Comparison of ENCODE assay signal across 9 cellular contexts in the genomic region with DNA sequence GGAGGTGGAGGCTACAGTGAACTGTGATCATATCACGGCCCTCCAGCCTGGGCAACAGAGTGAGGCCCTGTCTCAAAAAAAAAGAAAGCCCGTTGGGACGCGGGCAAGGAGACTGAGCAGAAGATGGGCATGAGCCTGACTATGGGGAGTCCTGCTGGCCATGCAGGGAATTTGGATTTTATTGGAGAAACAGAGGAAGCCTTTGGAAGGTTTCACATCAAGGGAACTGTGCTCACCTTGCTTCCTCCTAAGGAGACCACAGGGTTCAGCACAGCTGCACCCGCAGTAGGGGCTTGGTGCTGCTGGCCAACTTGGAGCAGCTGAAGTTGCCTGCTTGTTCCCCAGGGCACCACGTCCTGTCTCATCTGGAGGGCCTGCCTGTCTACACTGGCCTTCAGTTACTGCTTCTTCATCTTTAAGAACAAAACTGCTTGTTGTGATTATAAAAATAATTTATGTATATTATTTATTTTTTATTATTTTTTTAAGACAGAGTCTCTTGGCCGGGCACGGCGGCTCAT. TPM values are rescaled to one million over a fixed set of nuclear protein-coding genes. Genes with fewer than 3 reads are reported as not detected.
DNase-seq lines count a peak whose midpoint lies in the region; ATAC-seq and TF ChIP-seq lines count a peak whose summit lies in the region.
"Had no signal": no experiment of that assay in that cellular context is flagged by ENCODE, and none has a peak within 500 bp of the region (broad histone marks: within the 10 kb centered on the region; RNA-seq: fewer than 3 reads in every experiment).

No MANE protein-coding gene starts in this region.

- no peak overlapping the region for H2AFZ ChIP-seq in OCI-LY3 (ENCODE audit: low read depth, low read length)

- no peak for TF ChIP-seq EP300 in esophagus muscularis mucosa (IDR thresholded peaks at IDR 0.05)

- H4K8ac ChIP-seq in mesendoderm (ENCODE audit: low read depth, low read length) = no peak overlapping the region

- H3K4me3 ChIP-seq in OCI-LY3 (ENCODE audit: low read length) = peak overlapping the region; percentile 98
- peak overlapping the region; percentile 75 to 93 (median 84) for H3K4me3 ChIP-seq in esophagus muscularis mucosa
- H3K4me3 ChIP-seq in skeletal muscle tissue (ENCODE audit: low read length in 3 of 3) = peak overlapping the region in 2 of 3 donors; percentile 69 to 81
- H3K4me3 ChIP-seq in mesendoderm (ENCODE audit: low read length) = no peak overlapping the region

- peak overlapping the region; percentile 77 for H3K4me2 ChIP-seq in OCI-LY3 (ENCODE audit: low read length)
- no peak overlapping the region for H3K4me2 ChIP-seq in mesendoderm (ENCODE audit: low read length)

- H4K5ac ChIP-seq in mesendoderm (ENCODE audit: low read length) = no peak overlapping the region

- TF ChIP-seq CTCF in OCI-LY3 (IDR thresholded peaks at IDR 0.05; ENCODE audit: low read depth, low read length) (no peak), esophagus muscularis mucosa (IDR thresholded peaks at IDR 0.05) (peak in 1 of 3 experiments; percentile 10)

- no peak overlapping the region for H3K4ac ChIP-seq in mesendoderm (ENCODE audit: low read depth, low read length)

- no peak overlapping the region for H2BK15ac ChIP-seq in mesendoderm (replicated peaks; ENCODE audit: low read depth)

- H3K27me3 ChIP-seq in OCI-LY3 (ENCODE audit: low read depth, low read length) (no peaks in the 10 kb centered on the region), esophagus muscularis mucosa (no peaks in the 10 kb centered on the region), skeletal muscle tissue (ENCODE audit: control insufficient read depth in 3 of 3, insufficient read depth in 3 of 3, low read length in 3 of 3) (no peaks in the 10 kb centered on the region), mesendoderm (ENCODE audit: insufficient read depth, low read length, poor library complexity) (no peaks in the 10 kb centered on the region)
- H3K27me3 ChIP-seq: BE2C had no signal

- H3K9ac ChIP-seq in OCI-LY3 (ENCODE audit: low read length) = peak overlapping the region; percentile 71
- H3K9ac ChIP-seq in skeletal muscle tissue (ENCODE audit: low read depth in 1 of 3, low read length in 3 of 3) = peak overlapping the region in 1 of 3 donors; percentile 83
- no peak overlapping the region for H3K9ac ChIP-seq in mesendoderm (ENCODE audit: low read length)

- peaks cover 2% of the 10 kb centered on the region for H3K79me1 ChIP-seq in mesendoderm (ENCODE audit: low read length)

- H3K23ac ChIP-seq in mesendoderm (ENCODE audit: low read length) = no peak overlapping the region

- WGBS in esophagus muscularis mucosa = 72% methylated on average over 9 of the region's 9 CpGs
- WGBS in mesendoderm (ENCODE audit: extremely low coverage, insufficient coverage, low lambda C conversion rate) = no CpG with 5 or more reads among the region's 9 CpGs

- H3K56ac ChIP-seq in mesendoderm (ENCODE audit: low read length) = no peak overlapping the region

- H3K18ac ChIP-seq in mesendoderm (ENCODE audit: low read length) = no peak overlapping the region

- H3K79me2 ChIP-seq in OCI-LY3 (ENCODE audit: low read length) (peaks cover 57% of the 10 kb centered on the region), mesendoderm (ENCODE audit: control insufficient read depth, insufficient read depth, low read length) (no peaks in the 10 kb centered on the region)

- no peaks in the 10 kb centered on the region for H3K9me3 ChIP-seq in OCI-LY3 (ENCODE audit: insufficient read depth, low read length)
- no peaks in the 10 kb centered on the region for H3K9me3 ChIP-seq in esophagus muscularis mucosa
- no peaks in the 10 kb centered on the region for H3K9me3 ChIP-seq in skeletal muscle tissue (ENCODE audit: control insufficient read depth in 3 of 3, low read length in 3 of 3)
- H3K9me3 ChIP-seq: BE2C had no signal

- ATAC-seq in GM21526 (IDR thresholded peaks at IDR 0.05; ENCODE audit: low FRiP score, unreplicated experiment) = no peak

- intact Hi-C loops in esophagus muscularis mucosa (cut with DNase I) = loop anchor here (10.0 kb wide), 1 partner anchor 115 kb away; no protein-coding TSS in a partner anchor

- H4K20me1 ChIP-seq in OCI-LY3 (ENCODE audit: insufficient read depth, low read length) = no peaks in the 10 kb centered on the region

- DNase-seq in DMS53 (lab: John Stamatoyannopoulos, UW) (peak; percentile 30), DMS53 treated with DMSO at 0.1 percent for 48 hours (lab: John Stamatoyannopoulos, UW; ENCODE audit: unreplicated experiment) (no peak), esophagus muscularis mucosa (ENCODE audit: extremely low spot score) (no peak), mesendoderm (no peak), GOT3 (lab: John Stamatoyannopoulos, UW) (no peak)
- DNase-seq: BE2C had no signal

- H3K4me1 ChIP-seq in OCI-LY3 (ENCODE audit: low read length) (peaks cover 39% of the 10 kb centered on the region), esophagus muscularis mucosa (peaks cover 25 to 41% (median 39%) of the 10 kb centered on the region in 4 donors), skeletal muscle tissue (ENCODE audit: control insufficient read depth in 3 of 3, insufficient read depth in 3 of 3, low read length in 3 of 3) (peaks cover 7 to 16% (median 12%) of the 10 kb centered on the region in 3 donors), mesendoderm (ENCODE audit: control insufficient read depth, low read depth, low read length) (no peaks in the 10 kb centered on the region)
- H3K4me1 ChIP-seq: BE2C had no signal

- H3K27ac ChIP-seq in OCI-LY3 (ENCODE audit: low read length) (peak overlapping the region; percentile 81), esophagus muscularis mucosa (replicated peaks in 1 of 4) (peak overlapping the region in 1 of 4 donors; percentile 64), skeletal muscle tissue (ENCODE audit: low read depth, low read length) (no peak overlapping the region), mesendoderm (ENCODE audit: low read depth, low read length) (no peak overlapping the region)

- H3K36me3 ChIP-seq in OCI-LY3 (replicated peaks; ENCODE audit: low read depth, low read length) = peaks cover 5% of the 10 kb centered on the region
- H3K36me3 ChIP-seq in esophagus muscularis mucosa = peaks cover 0 to 3% (median 0%) of the 10 kb centered on the region in 4 donors
- H3K36me3 ChIP-seq in skeletal muscle tissue (ENCODE audit: control insufficient read depth in 3 of 3, insufficient read depth in 3 of 3, low read length in 3 of 3) = peaks cover 0 to 3% (median 0%) of the 10 kb centered on the region in 3 donors
- no peaks in the 10 kb centered on the region for H3K36me3 ChIP-seq in mesendoderm (ENCODE audit: control insufficient read depth, insufficient read depth, low read length)
- H3K36me3 ChIP-seq: BE2C had no signal

- H2AK5ac ChIP-seq in mesendoderm (ENCODE audit: low read length) = no peak overlapping the region

- no peak overlapping the region for H2BK120ac ChIP-seq in mesendoderm (ENCODE audit: low read depth, low read length)

- no peak for TF ChIP-seq POLR2A in esophagus muscularis mucosa (IDR thresholded peaks at IDR 0.05; ENCODE audit: low read depth)

- H2BK5ac ChIP-seq in mesendoderm (ENCODE audit: low read length) = no peak overlapping the region

RNA-seq across cellular contexts. Expression of a gene that starts 1.5 kb away (rescaled TPM):
- total RNA-seq in esophagus muscularis mucosa (10 to 100 TPM; 13.0 to 22.4 (median 18.0) TPM), skeletal muscle tissue (2.1 TPM)
- polyA plus RNA-seq in mesendoderm (2013, experiment 1 of 2) = 3.1 TPM
- polyA plus RNA-seq in mesendoderm (2013, experiment 2 of 2) = 2.8 TPM

RNA-seq across cellular contexts. Expression of a gene that starts 4.9 kb away (rescaled TPM):
- total RNA-seq in esophagus muscularis mucosa = 10 to 100 TPM; 22.0 to 43.8 (median 32.7) TPM
- total RNA-seq in skeletal muscle tissue = 18.3 TPM
- 18.2 TPM for polyA plus RNA-seq in mesendoderm (2013, experiment 1 of 2)
- polyA plus RNA-seq in mesendoderm (2013, experiment 2 of 2) = 18.3 TPM

RNA-seq across cellular contexts. Expression of a gene that starts 40.7 kb away (rescaled TPM):
- total RNA-seq in esophagus muscularis mucosa (10 to 100 TPM in 1 of 4 donors, 1 to 10 TPM in 3; 6.1 to 10.7 (median 8.3) TPM), skeletal muscle tissue (23.0 TPM)
- polyA plus RNA-seq in mesendoderm (2013, experiment 1 of 2) = 1.2 TPM
- 1.7 TPM for polyA plus RNA-seq in mesendoderm (2013, experiment 2 of 2)
